ENCODE assay signal across 13 cellular contexts in the genomic region with DNA sequence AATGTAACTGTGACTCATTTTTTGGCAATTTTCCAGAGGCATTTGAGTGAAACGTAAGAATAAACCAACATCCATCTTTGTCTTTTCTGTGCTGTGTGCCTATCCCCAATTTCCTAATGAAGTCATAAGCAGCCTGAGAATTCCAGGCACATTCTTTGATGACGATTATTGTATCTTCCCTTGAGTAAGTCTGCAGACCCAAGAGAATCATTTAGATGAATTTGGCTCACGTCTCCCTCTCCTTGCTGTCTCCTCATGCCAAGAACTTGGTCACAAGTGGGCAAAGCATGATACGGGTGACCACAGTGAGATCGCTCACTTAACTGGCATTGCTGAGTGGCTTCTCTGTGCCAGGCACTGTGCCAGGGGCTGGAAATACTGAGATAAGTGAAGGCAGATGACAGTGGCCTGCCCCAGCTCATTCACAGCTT.
A peak's percentile ranks its signal among the peaks of the same experiment; 100 is the strongest.
DNase-seq lines count a peak whose midpoint lies in the region; ATAC-seq lines count a peak whose summit lies in the region.
"Had no signal": no experiment of that assay in that cellular context is flagged by ENCODE, and none has a peak within 500 bp of the region (broad histone marks: within the 10 kb centered on the region; RNA-seq: fewer than 3 reads in every experiment).

No MANE protein-coding gene starts in this region.

- ATAC-seq in left cardiac atrium: peak; percentile 95 to 98
- ATAC-seq in HG03175 (IDR thresholded peaks at IDR 0.05; ENCODE audit: unreplicated experiment): no peak
- ATAC-seq: activated CD8-positive, alpha-beta T cell treated with anti-CD3 and anti-CD28 coated beads for 36 hours had no signal

- intact Hi-C loops in left cardiac atrium (cut with DNase I) (no loop called here), head of caudate nucleus (cut with DNase I) (no loop called here)

- DNase-seq in A172 (ENCODE audit: low spot score): peak; percentile 34
- DNase-seq in HCEC 1CT: peak; percentile 56
- DNase-seq in astrocyte of the hippocampus (ENCODE audit: low read depth, low spot score): peak; percentile 34
- peak; percentile 81 for DNase-seq in left cardiac atrium
- no peak for DNase-seq in KG1 (lab: John Stamatoyannopoulos, UW)
- DNase-seq in NCI-H2029 (lab: John Stamatoyannopoulos, UW): no peak
- DNase-seq in head of caudate nucleus: no peak
- DNase-seq: activated CD8-positive, alpha-beta T cell treated with anti-CD3 and anti-CD28 coated beads for 36 hours; activated gamma-delta T cell; caudate nucleus; T-helper 9 cell; trophoblast cell had no signal

Comparison
In these comparisons a context has a peak if more than half of its experiments do, and no peak if none do; other contexts are left out.
1. DNase-seq: peak in A172 (single experiment), HCEC 1CT (single experiment), astrocyte of the hippocampus (single experiment) and left cardiac atrium (single experiment); none in KG1 (single experiment), NCI-H2029 (single experiment) and head of caudate nucleus (0 of 42).